8 cellular contexts compared by ENCODE assay signal in the genomic region with DNA sequence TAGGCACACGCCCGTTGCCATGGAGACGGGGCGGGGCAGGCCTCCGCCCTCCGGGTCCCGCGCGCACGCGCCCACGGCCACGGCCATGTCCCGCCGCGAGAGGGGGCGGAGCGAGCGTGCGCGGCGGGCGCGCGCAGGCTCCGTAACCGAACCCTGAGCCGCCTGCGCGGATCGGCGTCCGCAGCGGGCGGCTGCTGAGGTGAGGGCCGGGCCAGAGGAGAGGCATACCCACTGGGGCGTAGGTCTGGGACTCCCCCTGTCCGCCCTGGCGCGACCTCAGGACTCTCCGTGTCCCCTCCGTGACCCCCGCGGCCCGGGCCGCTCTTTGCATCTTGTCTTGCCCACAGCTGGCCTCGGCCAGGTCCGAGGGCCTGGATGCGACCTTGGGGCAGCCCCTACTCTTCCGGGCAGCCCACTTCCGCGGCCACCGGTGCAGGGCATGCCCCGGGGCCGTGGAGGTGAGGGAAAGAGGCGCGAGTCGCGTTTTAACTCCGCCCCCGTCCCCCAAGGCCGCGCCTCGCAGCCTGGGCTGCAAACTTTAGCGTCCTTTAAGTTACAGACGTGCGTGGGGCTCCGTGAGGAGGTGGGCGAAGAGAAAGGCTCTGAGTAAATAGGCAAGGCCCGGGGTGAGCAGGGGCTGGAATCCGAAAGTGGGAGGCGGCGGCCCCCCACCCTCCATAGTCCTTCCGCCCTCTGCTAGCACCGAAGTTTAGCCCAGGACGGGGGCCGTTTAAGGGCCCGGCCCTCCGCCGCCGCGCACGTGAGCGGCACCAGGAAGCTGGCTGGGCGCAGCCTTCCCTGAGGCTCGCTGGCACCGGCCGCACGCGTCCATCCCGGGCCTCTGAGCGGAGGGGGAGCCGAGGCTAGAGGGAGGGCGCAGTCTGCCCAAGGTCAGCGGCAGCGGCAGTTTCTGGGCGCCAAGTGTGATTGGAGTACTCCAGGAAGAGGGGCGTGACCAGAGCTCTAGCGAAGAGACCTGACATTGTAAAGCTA. TPM values are rescaled to one million over a fixed set of nuclear protein-coding genes. Genes with fewer than 3 reads are reported as not detected.
DNase-seq lines count a peak whose midpoint lies in the region; ATAC-seq and TF ChIP-seq lines count a peak whose summit lies in the region.

A gene with protein sequence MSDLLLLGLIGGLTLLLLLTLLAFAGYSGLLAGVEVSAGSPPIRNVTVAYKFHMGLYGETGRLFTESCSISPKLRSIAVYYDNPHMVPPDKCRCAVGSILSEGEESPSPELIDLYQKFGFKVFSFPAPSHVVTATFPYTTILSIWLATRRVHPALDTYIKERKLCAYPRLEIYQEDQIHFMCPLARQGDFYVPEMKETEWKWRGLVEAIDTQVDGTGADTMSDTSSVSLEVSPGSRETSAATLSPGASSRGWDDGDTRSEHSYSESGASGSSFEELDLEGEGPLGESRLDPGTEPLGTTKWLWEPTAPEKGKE (plus strand): TSS at position 163 of the 993 bp plus-strand sequence. CDS start 3,053 bp downstream, outside the sequence.

- H3K27ac ChIP-seq in HL-60 (replicated peaks): peak within 1 kb of the TSS; percentile 94
- H3K27ac ChIP-seq in PC-9: peak within 1 kb of the TSS; percentile 47; the same call in 1 of the 2 replicates
- H3K27ac ChIP-seq in muscle layer of colon (ENCODE audit: low read depth, low read length): peak within 1 kb of the TSS; percentile 79

- H3K4me3 Mint-ChIP-seq in activated T-cell treated with anti-CD3 and anti-CD28 coated beads, Interleukin-2, amount 50 U/mL, for 24 hours: peak within 1 kb of the TSS; percentile 87

- TF ChIP-seq CTCF in HL-60 (IDR thresholded peaks at IDR 0.05; ENCODE audit: insufficient read depth, low read length) (no peak), PC-9 (conservative IDR thresholded peaks at IDR 0.05) (no peak)

- H3K79me2 ChIP-seq in PC-9 (ENCODE audit: low read depth): no peaks in the 10 kb centered on the region

- H3K4me2 ChIP-seq in PC-9: peak within 1 kb of the TSS; percentile 81

- H3K4me1 Mint-ChIP-seq in activated T-cell treated with anti-CD3 and anti-CD28 coated beads, Interleukin-2, amount 50 U/mL, for 24 hours (ENCODE audit: low read depth): peaks cover 68% of the 10 kb centered on the region

- peak within 1 kb of the TSS; percentile 93 for H3K27ac Mint-ChIP-seq in activated T-cell treated with anti-CD3 and anti-CD28 coated beads, Interleukin-2, amount 50 U/mL, for 24 hours

- CTCF ChIA-PET in PC-9 (lab: Charles Lee): interaction anchor here (0.7 to 3.2 kb wide), 4 partner anchors 11 to 171 kb away, joined by 3 to 28 read pairs (median 4); partner anchors contain the start of gene DCAF1

- H3K9me3 ChIP-seq in PC-9 (ENCODE audit: insufficient read depth, low read depth): no peaks in the 10 kb centered on the region
- no peaks in the 10 kb centered on the region for H3K9me3 ChIP-seq in muscle layer of colon (ENCODE audit: low read length)

- intact Hi-C loops in PC-9 (cut with micrococcal nuclease; ENCODE audit: unreplicated experiment): no loop called here

- H2AFZ ChIP-seq in PC-9: peak within 1 kb of the TSS; percentile 95

- peak within 1 kb of the TSS; percentile 41 for H3K9ac ChIP-seq in muscle layer of colon (ENCODE audit: low read length)

- peak; percentile 71 for ATAC-seq in GM19463 (IDR thresholded peaks at IDR 0.05; ENCODE audit: unreplicated experiment)
- ATAC-seq in esophagus mucosa: peak; percentile 86

- no peaks in the 10 kb centered on the region for H3K9me3 Mint-ChIP-seq in activated T-cell treated with anti-CD3 and anti-CD28 coated beads, Interleukin-2, amount 50 U/mL, for 24 hours

- no peaks in the 10 kb centered on the region for H3K27me3 Mint-ChIP-seq in activated T-cell treated with anti-CD3 and anti-CD28 coated beads, Interleukin-2, amount 50 U/mL, for 24 hours

- no peaks in the 10 kb centered on the region for H3K9me2 ChIP-seq in PC-9 (ENCODE audit: insufficient read depth)

- H3K4me1 ChIP-seq in PC-9 (replicated peaks; ENCODE audit: insufficient read depth): peaks cover 18% of the 10 kb centered on the region
- H3K4me1 ChIP-seq in muscle layer of colon (ENCODE audit: insufficient read depth, low read length): peaks cover 32% of the 10 kb centered on the region

- H3K36me3 ChIP-seq in PC-9 (ENCODE audit: low read depth) (no peaks in the 10 kb centered on the region), muscle layer of colon (ENCODE audit: insufficient read depth, low read length) (peaks cover 23% of the 10 kb centered on the region)

- H3K36me3 Mint-ChIP-seq in activated T-cell treated with anti-CD3 and anti-CD28 coated beads, Interleukin-2, amount 50 U/mL, for 24 hours (ENCODE audit: low read depth): peaks cover 34% of the 10 kb centered on the region

- H4K20me1 ChIP-seq in PC-9 (ENCODE audit: insufficient read depth): no peaks in the 10 kb centered on the region

- POLR2A ChIA-PET in PC-9 (lab: Charles Lee; ENCODE audit: unreplicated experiment): interaction anchor here (0.6 to 1.5 kb wide), 7 partner anchors 10 to 1438 kb away, joined by 3 to 24 read pairs (median 10); partner anchors contain the start of gene DCAF1

- no TSS peak for BruUV-seq in PC-9 (replicated peaks; lab: Mats Ljungman, UMichigan)

- H3F3A ChIP-seq in PC-9 (ENCODE audit: insufficient read depth, low read depth): peaks cover 12% of the 10 kb centered on the region; the same call in 1 of the 2 replicates

- DNase-seq in Caki2 (ENCODE audit: low read depth) (peak; percentile 81), HL-60 (ENCODE audit: low read depth in 1 of 2, low spot score in 1 of 2) (peak; percentile 73 to 91), PC-9 (peak; percentile 61 to 93)
- peak; percentile 92 for DNase-seq in activated T-cell treated with anti-CD3 and anti-CD28 coated beads, Interleukin-2, amount 50 U/mL, for 24 hours
- DNase-seq in stimulated activated CD8-positive, alpha-beta memory T cell treated with anti-CD3 and anti-CD28 coated beads, Interleukin-7, amount 100 ng/mL, for 24 hours (ENCODE audit: low read depth): peak; percentile 74

- in situ Hi-C loops in Caki2 (cut with HindIII; ENCODE audit: low pct_unique_long_range_greater_than_20kb, low sequenced_read_pairs): no loop called here

- H3K27me3 ChIP-seq in HL-60 (ENCODE audit: insufficient read depth, poor library complexity, severe bottlenecking): no peaks in the 10 kb centered on the region
- H3K27me3 ChIP-seq in PC-9 (ENCODE audit: insufficient read depth, low read depth): no peaks in the 10 kb centered on the region
- no peaks in the 10 kb centered on the region for H3K27me3 ChIP-seq in muscle layer of colon (ENCODE audit: control insufficient read depth in 1 of 2, insufficient read depth in 2 of 2, low read length in 2 of 2)

- H3K4me3 ChIP-seq in HL-60 (replicated peaks; ENCODE audit: insufficient read depth, low read length) (peak within 1 kb of the TSS; percentile 74), PC-9 (peak within 1 kb of the TSS; percentile 82), muscle layer of colon (ENCODE audit: low read depth in 1 of 2, low read length in 2 of 2) (peak within 1 kb of the TSS; percentile 80 to 94)

RNA-seq across cellular contexts. Expression of the gene that starts here (rescaled TPM):
- 97.6 and 97.7 TPM in 2 replicates for total RNA-seq in Caki2 (2014; rRNA removed; shearing (Covaris generic); ENCODE audit: low replicate concordance)
- total RNA-seq in PC-9 (2021) (44.3 and 53.0 TPM in 2 replicates), esophagus mucosa (32.8 TPM)

Comparison
In these comparisons a context has a peak if more than half of its experiments do, and no peak if none do; other contexts are left out.
1. Peak in every context shown above with its lines: DNase-seq, ATAC-seq, H3K4me3 ChIP-seq and H3K27ac ChIP-seq.